In the genomic region with DNA sequence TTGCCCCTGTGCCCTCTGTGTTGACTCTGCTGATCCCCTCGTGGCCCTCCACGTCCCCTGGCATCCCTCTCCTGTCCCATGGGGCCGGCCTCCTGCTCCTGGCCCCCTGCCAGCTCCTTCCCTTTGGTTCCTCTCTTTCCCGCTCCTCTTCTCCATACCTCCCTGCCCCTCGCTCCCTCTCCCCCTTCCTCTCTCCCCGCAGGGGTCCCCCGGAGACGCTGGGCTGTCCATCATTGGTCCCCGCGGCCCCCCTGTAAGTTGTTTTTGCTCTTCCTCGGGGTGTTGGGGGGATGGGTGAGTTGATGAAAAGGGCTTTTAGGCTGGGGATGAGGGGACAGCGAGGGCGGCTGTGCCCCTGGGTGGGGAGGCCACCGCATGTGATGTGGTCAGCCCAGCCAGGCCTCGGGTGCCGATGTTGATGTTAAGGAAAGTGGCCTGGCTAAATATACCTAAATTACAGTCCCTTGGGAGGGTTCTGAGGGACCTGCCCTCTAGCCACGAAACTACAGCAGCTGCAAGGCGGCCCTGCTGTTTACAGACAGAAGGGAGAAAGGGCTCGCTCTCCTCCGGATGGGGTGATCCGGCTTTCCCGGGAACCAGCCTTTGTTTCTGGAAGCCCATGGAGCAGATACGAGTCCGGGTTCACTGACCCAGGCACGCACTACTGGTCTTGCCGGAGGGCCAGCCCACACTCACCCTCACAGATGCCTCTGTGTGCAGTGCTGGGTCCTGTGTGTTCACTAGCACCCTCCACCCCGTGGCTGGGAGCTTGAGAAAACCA, we compare ENCODE assay signal across 24 cellular contexts.
DNase-seq lines count a peak whose midpoint lies in the region; ATAC-seq, FAIRE-seq and TF ChIP-seq lines count a peak whose summit lies in the region.
"Had no signal": no experiment of that assay in that cellular context is flagged by ENCODE, and none has a peak within 500 bp of the region (broad histone marks: within the 10 kb centered on the region; RNA-seq: fewer than 3 reads in every experiment).

No MANE protein-coding gene starts in this region.

- peak overlapping the region; percentile 68; the same call in 1 of the 2 replicates for H2BK12ac ChIP-seq in H1 (ENCODE audit: low read depth, low read length)

- 40% methylated on average over 27 of the region's 27 CpGs for WGBS in right cardiac atrium
- WGBS in H1 (ENCODE audit: extremely low coverage in 1 of 2, insufficient coverage in 1 of 2, insufficient read length in 1 of 2, insufficient replicate concordance in 2 of 2, low coverage in 1 of 2, low lambda C conversion rate in 2 of 2, missing lambda C conversion rate in 1 of 2), 2 experiments: 63% methylated on average over 21 of the region's 27 CpGs; no CpG with 5 or more reads in 1 of the 2 experiments

- H3K79me2 ChIP-seq in H1 (ENCODE audit: control insufficient read depth in 1 of 2, insufficient read depth in 2 of 2, low read length in 2 of 2): no peaks in the 10 kb centered on the region

- H2BK5ac ChIP-seq in H1 (ENCODE audit: low read depth, low read length): peak overlapping the region; percentile 67; the same call in 1 of the 2 replicates

- no peak overlapping the region for H3K4me2 ChIP-seq in H1 (ENCODE audit: insufficient read depth in 1 of 2, low read depth in 2 of 2, low read length in 2 of 2)

- H3K4me3 ChIP-seq in right cardiac atrium (ENCODE audit: low read length): no peak overlapping the region
- no peak overlapping the region for H3K4me3 ChIP-seq in H1 (ENCODE audit: extremely low read depth in 1 of 4, insufficient read depth in 2 of 4, low read depth in 3 of 4, low read length in 4 of 4)
- no peak overlapping the region for H3K4me3 ChIP-seq in upper lobe of right lung
- H3K4me3 ChIP-seq: heart right ventricle, left ventricle myocardium inferior had no signal

- peaks cover 66% of the 10 kb centered on the region for H3K4me1 Mint-ChIP-seq in nephron
- no peaks in the 10 kb centered on the region for H3K4me1 Mint-ChIP-seq in activated CD8-positive, alpha-beta T cell treated with anti-CD3 and anti-CD28 coated beads for 36 hours (ENCODE audit: low read depth)
- H3K4me1 Mint-ChIP-seq: activated CD4-positive, alpha-beta T cell treated with anti-CD3 and anti-CD28 coated beads for 36 hours; activated naive CD4-positive, alpha-beta T cell treated with anti-CD3 and anti-CD28 coated beads, Interleukin-2, amount 10 ng/mL, durations not matched to agents 7 days and 5 days; immature natural killer cell; T-cell had no signal

- no peaks in the 10 kb centered on the region for H4K20me1 ChIP-seq in H1 (replicated peaks in 1 of 2; ENCODE audit: control insufficient read depth in 1 of 2, insufficient read depth in 2 of 2, low read length in 2 of 2)

- H3K9ac ChIP-seq in H1 (replicated peaks in 1 of 4; ENCODE audit: extremely low read depth in 1 of 4, low read depth in 3 of 4, low read length in 3 of 4): no peak overlapping the region

- FAIRE-seq in H1 (lab: Jason Lieb, UNC): no peak
- FAIRE-seq: A204.1 had no signal

- no peaks in the 10 kb centered on the region for H3K9me3 Mint-ChIP-seq in nephron
- H3K9me3 Mint-ChIP-seq in activated CD8-positive, alpha-beta T cell treated with anti-CD3 and anti-CD28 coated beads for 36 hours: no peaks in the 10 kb centered on the region
- H3K9me3 Mint-ChIP-seq: activated naive CD4-positive, alpha-beta T cell treated with anti-CD3 and anti-CD28 coated beads, Interleukin-2, amount 10 ng/mL, durations not matched to agents 7 days and 5 days; immature natural killer cell; T-cell had no signal

- H2BK20ac ChIP-seq in H1 (ENCODE audit: low read length): peak overlapping the region; percentile 82

- POLR2A ChIA-PET in H1 (lab: Charles Lee; ENCODE audit: partially characterized antibody): interaction anchor here (1.0 to 1.3 kb wide), 3 partner anchors 10 to 44 kb away, joined by 3 read pairs; no protein-coding TSS in a partner anchor
- POLR2A ChIA-PET in activated CD8-positive, alpha-beta T cell treated with anti-CD3 and anti-CD28 coated beads for 36 hours (lab: Charles Lee): interaction anchor here (0.6 to 1.2 kb wide), 2 partner anchors 17 to 34 kb away, joined by 3 read pairs; no protein-coding TSS in a partner anchor

- H3K36me3 Mint-ChIP-seq in nephron (ENCODE audit: low read depth): no peaks in the 10 kb centered on the region
- H3K36me3 Mint-ChIP-seq in activated CD8-positive, alpha-beta T cell treated with anti-CD3 and anti-CD28 coated beads for 36 hours (ENCODE audit: low read depth): no peaks in the 10 kb centered on the region
- H3K36me3 Mint-ChIP-seq: activated naive CD4-positive, alpha-beta T cell treated with anti-CD3 and anti-CD28 coated beads, Interleukin-2, amount 10 ng/mL, durations not matched to agents 7 days and 5 days; immature natural killer cell; T-cell had no signal

- TF ChIP-seq POLR2A in H1 (IDR thresholded peaks at IDR 0.05; ENCODE audit: control extremely low read depth in 1 of 2, low read depth in 2 of 2, low read length in 2 of 2): no peak

- CTCF ChIA-PET in H1 (lab: Charles Lee; ENCODE audit: partially characterized antibody): interaction anchor here (1.0 to 4.6 kb wide), 12 partner anchors 10 to 130 kb away, joined by 3 to 100 read pairs (median 8); no protein-coding TSS in a partner anchor
- CTCF ChIA-PET in activated CD8-positive, alpha-beta T cell treated with anti-CD3 and anti-CD28 coated beads for 36 hours (lab: Charles Lee): no interaction called here

- H3K27ac ChIP-seq in right cardiac atrium (ENCODE audit: low read length) (no peak overlapping the region), H1 (ENCODE audit: low read depth, low read length) (no peak overlapping the region), upper lobe of right lung (peak overlapping the region; percentile 11)
- H3K27ac ChIP-seq: dorsolateral prefrontal cortex, heart right ventricle, left ventricle myocardium inferior had no signal

- no peaks in the 10 kb centered on the region for H3K36me3 ChIP-seq in H1 (ENCODE audit: control insufficient read depth in 2 of 4, insufficient read depth in 4 of 4, low read length in 3 of 4)
- no peaks in the 10 kb centered on the region for H3K36me3 ChIP-seq in upper lobe of right lung
- H3K36me3 ChIP-seq: heart right ventricle, left ventricle myocardium inferior had no signal

- H3K23ac ChIP-seq in H1 (ENCODE audit: insufficient read length): no peak overlapping the region

- H3K4me1 ChIP-seq in right cardiac atrium (ENCODE audit: control insufficient read depth, insufficient read depth, low read length) (peaks cover 3% of the 10 kb centered on the region), H1 (replicated peaks in 1 of 4; ENCODE audit: control insufficient read depth in 3 of 4, insufficient read depth in 4 of 4, low read length in 3 of 4) (peaks cover 4 to 33% (median 21%) of the 10 kb centered on the region in 4 experiments), upper lobe of right lung (no peaks in the 10 kb centered on the region)
- H3K4me1 ChIP-seq: Caco-2 had no signal

- intact Hi-C loops in right cardiac atrium (cut with DNase I) (no loop called here), left ventricle myocardium superior (cut with micrococcal nuclease) (no loop called here), upper lobe of right lung (cut with DNase I) (no loop called here)
- intact Hi-C loops in activated CD8-positive, alpha-beta T cell treated with anti-CD3 and anti-CD28 coated beads for 36 hours (cut with micrococcal nuclease): no loop called here

- peak overlapping the region; percentile 46; the same call in 1 of the 2 replicates for H2AK5ac ChIP-seq in H1 (ENCODE audit: low read depth, low read length)

- peak overlapping the region; percentile 91 for H3K18ac ChIP-seq in H1 (ENCODE audit: extremely low read depth, low read length)

- DNase-seq in right cardiac atrium: no peak
- DNase-seq in left ventricle myocardium superior: no peak
- no peak for DNase-seq in H1 (ENCODE audit: low read depth in 1 of 2, low spot score in 2 of 2)
- no peak for DNase-seq in upper lobe of right lung
- DNase-seq in activated CD8-positive, alpha-beta T cell treated with anti-CD3 and anti-CD28 coated beads for 36 hours: no peak
- DNase-seq in NCI-H510A treated with DMSO at 0.1 percent for 48 hours (lab: John Stamatoyannopoulos, UW): no peak
- DNase-seq: activated CD4-positive, alpha-beta T cell treated with anti-CD3 and anti-CD28 coated beads for 36 hours; activated naive CD4-positive, alpha-beta T cell treated with anti-CD3 and anti-CD28 coated beads, Interleukin-2, amount 10 ng/mL, durations not matched to agents 7 days and 5 days; Caco-2; DND-41; dorsolateral prefrontal cortex; heart right ventricle; immature natural killer cell; KG1; left ventricle myocardium inferior; NCI-H1930; NCI-H345; NCI-H82; PC-3; SHP77 treated with DMSO at 0.1 percent for 48 hours; T-cell had no signal

- peak overlapping the region; percentile 63 to 82 (median 66) for H3K27ac Mint-ChIP-seq in nephron
- H3K27ac Mint-ChIP-seq in activated CD8-positive, alpha-beta T cell treated with anti-CD3 and anti-CD28 coated beads for 36 hours: no peak overlapping the region
- H3K27ac Mint-ChIP-seq: activated CD4-positive, alpha-beta T cell treated with anti-CD3 and anti-CD28 coated beads for 36 hours; activated naive CD4-positive, alpha-beta T cell treated with anti-CD3 and anti-CD28 coated beads, Interleukin-2, amount 10 ng/mL, durations not matched to agents 7 days and 5 days; T-cell had no signal

- H3K4ac ChIP-seq in H1 (replicated peaks; ENCODE audit: insufficient read length, low read depth, low read length): peak overlapping the region; percentile 63

- H3K79me1 ChIP-seq in H1 (ENCODE audit: low read depth, low read length): no peaks in the 10 kb centered on the region

- TF ChIP-seq EP300 in H1 (IDR thresholded peaks at IDR 0.05; ENCODE audit: borderline replicate concordance in 1 of 2, low read depth in 2 of 2, low read length in 2 of 2): no peak

- H3K14ac ChIP-seq in H1 (ENCODE audit: insufficient read length): no peak overlapping the region

- 0 out of 2 replicates have a peak overlapping the region, but pooled peaks have one; percentile 42 for H4K8ac ChIP-seq in H1 (ENCODE audit: extremely low read depth, insufficient read depth, low read length)

- peaks cover 2% of the 10 kb centered on the region; the same call in 1 of the 2 replicates for H3K23me2 ChIP-seq in H1 (ENCODE audit: low read depth, low read length)

- no peaks in the 10 kb centered on the region for H3K27me3 ChIP-seq in right cardiac atrium (ENCODE audit: control insufficient read depth, insufficient read depth)
- no peaks in the 10 kb centered on the region; a peak in 3 of 7 replicates for H3K27me3 ChIP-seq in H1 (replicated peaks in 1 of 4; ENCODE audit: control insufficient read depth in 3 of 4, extremely low read depth in 1 of 4, insufficient read depth in 3 of 4, low read length in 3 of 4)
- H3K27me3 ChIP-seq in upper lobe of right lung: no peaks in the 10 kb centered on the region

- TF ChIP-seq CTCF in H1 (IDR thresholded peaks at IDR 0.05; ENCODE audit: control extremely low read depth in 1 of 3, insufficient read depth in 1 of 3, low read depth in 1 of 3, low read length in 3 of 3) (no peak), nephron (IDR thresholded peaks at IDR 0.05; ENCODE audit: unreplicated experiment in 3 of 3) (no peak), upper lobe of right lung (IDR thresholded peaks at IDR 0.05) (no peak)
- TF ChIP-seq CTCF in activated CD8-positive, alpha-beta T cell treated with anti-CD3 and anti-CD28 coated beads for 36 hours (IDR thresholded peaks at IDR 0.05): no peak

- H3K56ac ChIP-seq in H1 (replicated peaks; ENCODE audit: insufficient read length, low read depth, low read length): no peak overlapping the region

- H3K27me3 Mint-ChIP-seq in nephron (ENCODE audit: low read depth): peaks cover 21% of the 10 kb centered on the region
- H3K27me3 Mint-ChIP-seq in activated CD8-positive, alpha-beta T cell treated with anti-CD3 and anti-CD28 coated beads for 36 hours: peaks cover 17% of the 10 kb centered on the region

- TF ChIP-seq RAD21 in H1 (IDR thresholded peaks at IDR 0.05 in 1 of 2, conservative IDR thresholded peaks at IDR 0.05 in 1 of 2; ENCODE audit: low read depth in 2 of 2, low read length in 2 of 2): no peak

- H2AFZ ChIP-seq in H1 (ENCODE audit: low read length): peak overlapping the region; percentile 45; the same call in 1 of the 2 replicates

- peak overlapping the region; percentile 6 for H4K5ac ChIP-seq in H1 (ENCODE audit: insufficient read length, low read depth, low read length)

- H3K9me3 ChIP-seq in right cardiac atrium (ENCODE audit: control insufficient read depth, low read length): no peaks in the 10 kb centered on the region
- H3K9me3 ChIP-seq in H1 (ENCODE audit: insufficient read depth in 2 of 2, low read depth in 1 of 2, low read length in 1 of 2): no peaks in the 10 kb centered on the region
- H3K9me3 ChIP-seq in upper lobe of right lung: no peaks in the 10 kb centered on the region
- H3K9me3 ChIP-seq: Caco-2, heart right ventricle, left ventricle myocardium inferior had no signal

- H2BK120ac ChIP-seq in H1 (replicated peaks; ENCODE audit: low read depth, low read length): peak overlapping the region; percentile 57

- ATAC-seq in right cardiac atrium (peak; percentile 32 to 37), left ventricle myocardium superior (no peak), upper lobe of right lung (no peak), GM19452 (IDR thresholded peaks at IDR 0.05; ENCODE audit: unreplicated experiment) (no peak)
- ATAC-seq in activated CD8-positive, alpha-beta T cell treated with anti-CD3 and anti-CD28 coated beads for 36 hours: no peak
- ATAC-seq: activated CD4-positive, alpha-beta T cell treated with anti-CD3 and anti-CD28 coated beads for 36 hours; PC-3; T-cell had no signal

- peak overlapping the region; percentile 89 for H2BK15ac ChIP-seq in H1 (ENCODE audit: low read length)

- peak overlapping the region; percentile 91 for H4K91ac ChIP-seq in H1 (replicated peaks; ENCODE audit: insufficient read length, low read length)

- H3K4me3 Mint-ChIP-seq in nephron: peak overlapping the region; percentile 36 to 76 (median 46)
- H3K4me3 Mint-ChIP-seq in activated CD8-positive, alpha-beta T cell treated with anti-CD3 and anti-CD28 coated beads for 36 hours: no peak overlapping the region
- H3K4me3 Mint-ChIP-seq: activated CD4-positive, alpha-beta T cell treated with anti-CD3 and anti-CD28 coated beads for 36 hours; activated naive CD4-positive, alpha-beta T cell treated with anti-CD3 and anti-CD28 coated beads, Interleukin-2, amount 10 ng/mL, durations not matched to agents 7 days and 5 days; immature natural killer cell; T-cell had no signal

Comparison
In these comparisons a context has a peak if more than half of its experiments do, and no peak if none do; other contexts are left out.
1. ATAC-seq: peak in right cardiac atrium (2 of 2); none in left ventricle myocardium superior (single experiment), upper lobe of right lung (single experiment), activated CD8-positive, alpha-beta T cell treated with anti-CD3 and anti-CD28 coated beads for 36 hours (single experiment) and GM19452 (single experiment).